In genomic region chr3:14335774-14336413, GRCh38 we compare ENCODE assay signal across 1 cellular context.
TF ChIP-seq lines count a peak whose summit lies in the region.

No MANE protein-coding gene starts in this region.

TF ChIP-seq in HCT116, 20 proteins besides CTCF, POLR2A, EP300 and RAD21:
- TF ChIP-seq REST (IDR thresholded peaks at IDR 0.05; ENCODE audit: low read depth) (no peak), FOSL1 (IDR thresholded peaks at IDR 0.05; ENCODE audit: low read depth) (no peak), ZFX (IDR thresholded peaks at IDR 0.05) (no peak), ELF1 (IDR thresholded peaks at IDR 0.05; ENCODE audit: borderline replicate concordance, low read depth) (no peak), EZH2 (IDR thresholded peaks at IDR 0.05) (no peak), SP1 (IDR thresholded peaks at IDR 0.05; ENCODE audit: low read depth) (no peak), SIN3A (IDR thresholded peaks at IDR 0.05; ENCODE audit: low read depth) (no peak), TCF7L2 (IDR thresholded peaks at IDR 0.05; ENCODE audit: borderline replicate concordance, extremely low read depth, insufficient read depth, insufficient read length) (no peak), EGR1 (IDR thresholded peaks at IDR 0.05; ENCODE audit: low read depth) (no peak)
- TF ChIP-seq, protein P1, sequence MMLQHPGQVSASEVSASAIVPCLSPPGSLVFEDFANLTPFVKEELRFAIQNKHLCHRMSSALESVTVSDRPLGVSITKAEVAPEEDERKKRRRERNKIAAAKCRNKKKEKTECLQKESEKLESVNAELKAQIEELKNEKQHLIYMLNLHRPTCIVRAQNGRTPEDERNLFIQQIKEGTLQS (IDR thresholded peaks at IDR 0.05), result no peak
- TF ChIP-seq, protein P2, sequence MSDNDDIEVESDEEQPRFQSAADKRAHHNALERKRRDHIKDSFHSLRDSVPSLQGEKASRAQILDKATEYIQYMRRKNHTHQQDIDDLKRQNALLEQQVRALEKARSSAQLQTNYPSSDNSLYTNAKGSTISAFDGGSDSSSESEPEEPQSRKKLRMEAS (IDR thresholded peaks at IDR 0.05), result no peak
TF ChIP-seq in HCT116: peak in this region for 0.
